In genomic region chr1:24767351-24767750, GRCh38 we compare ENCODE assay signal across 1 cellular context.
TF ChIP-seq lines count a peak whose summit lies in the region.

No MANE protein-coding gene starts in this region.

TF ChIP-seq in HepG2, 621 proteins besides CTCF, POLR2A, EP300 and RAD21 (continued from another document and continues in another):
- TF ChIP-seq ZNF414 (CRISPR knock-in tag; IDR thresholded peaks at IDR 0.05) = no peak
- TF ChIP-seq FOXA3 (CRISPR knock-in tag; IDR thresholded peaks at IDR 0.05) = peak; percentile 93
- TF ChIP-seq NR2F1 (CRISPR knock-in tag; IDR thresholded peaks at IDR 0.05) = peak; percentile 68 to 92; a peak in 3 of 4 replicates
- no peak for TF ChIP-seq MTA1 (CRISPR knock-in tag; IDR thresholded peaks at IDR 0.05; ENCODE audit: borderline replicate concordance)
- TF ChIP-seq MXD1 (CRISPR knock-in tag; IDR thresholded peaks at IDR 0.05) = no peak
- peak; percentile 97 for TF ChIP-seq HNF4G (IDR thresholded peaks at IDR 0.05; ENCODE audit: borderline replicate concordance, low read depth, low read length)
- peak; percentile 85; the same call in 1 of the 2 replicates for TF ChIP-seq HNF4G (CRISPR knock-in tag; IDR thresholded peaks at IDR 0.05; ENCODE audit: borderline replicate concordance, low read depth)
- TF ChIP-seq TBX3 (IDR thresholded peaks at IDR 0.05; ENCODE audit: borderline replicate concordance) = peak; percentile 70; the same call in 1 of the 2 replicates
- TF ChIP-seq SAP130 (CRISPR knock-in tag; IDR thresholded peaks at IDR 0.05; ENCODE audit: low read depth) = peak; percentile 82
- peak; percentile 38; the same call in 1 of the 2 replicates for TF ChIP-seq PATZ1 (CRISPR knock-in tag; IDR thresholded peaks at IDR 0.05)
- no peak for TF ChIP-seq PCBP1 (IDR thresholded peaks at IDR 0.05; ENCODE audit: borderline replicate concordance, low read depth, low read length)
- peak; percentile 61; the same call in 1 of the 2 replicates for TF ChIP-seq CSRNP1 (CRISPR knock-in tag; IDR thresholded peaks at IDR 0.05)
- peak; percentile 93 for TF ChIP-seq FOXO1 (CRISPR knock-in tag; IDR thresholded peaks at IDR 0.05)
- no peak for TF ChIP-seq RORA (CRISPR knock-in tag; IDR thresholded peaks at IDR 0.05)
- no peak for TF ChIP-seq SOX6 (IDR thresholded peaks at IDR 0.05)
- peak; percentile 87 for TF ChIP-seq SOX6 (CRISPR knock-in tag; IDR thresholded peaks at IDR 0.05)
- no peak for TF ChIP-seq KDM2A (CRISPR knock-in tag; IDR thresholded peaks at IDR 0.05; ENCODE audit: borderline replicate concordance, low read depth)
- peak; percentile 74; the same call in 1 of the 2 replicates for TF ChIP-seq SNAPC2 (CRISPR knock-in tag; IDR thresholded peaks at IDR 0.05)
- TF ChIP-seq SMAD3 (CRISPR knock-in tag; IDR thresholded peaks at IDR 0.05) = no peak
- no peak for TF ChIP-seq ZBTB44 (CRISPR knock-in tag; IDR thresholded peaks at IDR 0.05)
- TF ChIP-seq HNRNPK (IDR thresholded peaks at IDR 0.05; ENCODE audit: low read depth, low read length, poor library complexity, severe bottlenecking) = no peak
- TF ChIP-seq ZMYM4 (CRISPR knock-in tag; IDR thresholded peaks at IDR 0.05) = peak; percentile 78
- no peak for TF ChIP-seq MBD4 (IDR thresholded peaks at IDR 0.05; ENCODE audit: borderline replicate concordance, low read length)
- TF ChIP-seq RBM39 (IDR thresholded peaks at IDR 0.05; ENCODE audit: low read depth, low read length, poor library complexity, severe bottlenecking) = no peak
- no peak for TF ChIP-seq ZNF251 (CRISPR knock-in tag; IDR thresholded peaks at IDR 0.05)
- TF ChIP-seq PPARG (CRISPR knock-in tag; conservative IDR thresholded peaks at IDR 0.05) = peak; percentile 94
- TF ChIP-seq ZKSCAN8 (CRISPR knock-in tag; IDR thresholded peaks at IDR 0.05; ENCODE audit: borderline replicate concordance) = peak; percentile 84; the same call in 1 of the 2 replicates
- no peak for TF ChIP-seq CENPX (CRISPR knock-in tag; IDR thresholded peaks at IDR 0.05)
- 0 out of 2 replicates have a peak, but pooled peaks have one; percentile 38 for TF ChIP-seq GATA4 (IDR thresholded peaks at IDR 0.05; ENCODE audit: borderline replicate concordance, low read depth)
- peak; percentile 85; the same call in 1 of the 2 replicates for TF ChIP-seq ZNF362 (CRISPR knock-in tag; IDR thresholded peaks at IDR 0.05; ENCODE audit: borderline replicate concordance)
- TF ChIP-seq ASH2L (IDR thresholded peaks at IDR 0.05; ENCODE audit: insufficient read length, low read depth, low read length) = peak; percentile 20
- peak; percentile 92 for TF ChIP-seq THRA (CRISPR knock-in tag; IDR thresholded peaks at IDR 0.05; ENCODE audit: borderline replicate concordance)
- TF ChIP-seq HIVEP1 (CRISPR knock-in tag; IDR thresholded peaks at IDR 0.05) = no peak
- no peak for TF ChIP-seq SATB2 (CRISPR knock-in tag; IDR thresholded peaks at IDR 0.05)
- no peak for TF ChIP-seq REL (CRISPR knock-in tag; conservative IDR thresholded peaks at IDR 0.05)
- no peak for TF ChIP-seq ZNF160 (CRISPR knock-in tag; IDR thresholded peaks at IDR 0.05)
- TF ChIP-seq ZNF441 (CRISPR knock-in tag; IDR thresholded peaks at IDR 0.05; ENCODE audit: borderline replicate concordance) = no peak
- TF ChIP-seq ZNF724P (CRISPR knock-in tag; IDR thresholded peaks at IDR 0.05; ENCODE audit: borderline replicate concordance) = no peak
- TF ChIP-seq REPIN1 (CRISPR knock-in tag; IDR thresholded peaks at IDR 0.05; ENCODE audit: borderline replicate concordance, low read depth) = peak; percentile 53; the same call in 1 of the 2 replicates
- TF ChIP-seq ETS1 (CRISPR knock-in tag; IDR thresholded peaks at IDR 0.05) = no peak
- TF ChIP-seq ATF4 (CRISPR knock-in tag; IDR thresholded peaks at IDR 0.05) = no peak
- TF ChIP-seq ZNF672 (CRISPR knock-in tag; IDR thresholded peaks at IDR 0.05) = no peak
- TF ChIP-seq CBX5 (CRISPR knock-in tag; IDR thresholded peaks at IDR 0.05; ENCODE audit: borderline replicate concordance) = no peak
- TF ChIP-seq NFKB2 (CRISPR knock-in tag; IDR thresholded peaks at IDR 0.05; ENCODE audit: borderline replicate concordance) = no peak
- TF ChIP-seq MTERF4 (CRISPR knock-in tag; IDR thresholded peaks at IDR 0.05) = no peak
- no peak for TF ChIP-seq ZNF740 (CRISPR knock-in tag; IDR thresholded peaks at IDR 0.05)
- TF ChIP-seq SP5 (CRISPR knock-in tag; IDR thresholded peaks at IDR 0.05; ENCODE audit: borderline replicate concordance, low read depth) = no peak
- peak; percentile 97 for TF ChIP-seq ESRRA (CRISPR knock-in tag; IDR thresholded peaks at IDR 0.05; ENCODE audit: low read depth)
- TF ChIP-seq KLF12 (CRISPR knock-in tag; IDR thresholded peaks at IDR 0.05; ENCODE audit: borderline replicate concordance) = no peak
- TF ChIP-seq BORCS8-MEF2B (CRISPR knock-in tag; IDR thresholded peaks at IDR 0.05) = no peak
- TF ChIP-seq HNRNPH1 (optimal IDR thresholded peaks at IDR 0.05; ENCODE audit: low read depth, low read length) = no peak
- TF ChIP-seq CREBL2 (CRISPR knock-in tag; IDR thresholded peaks at IDR 0.05; ENCODE audit: borderline replicate concordance) = no peak
- TF ChIP-seq ZNF276 (CRISPR knock-in tag; IDR thresholded peaks at IDR 0.05; ENCODE audit: low read depth) = no peak
- no peak for TF ChIP-seq MYNN (CRISPR knock-in tag; IDR thresholded peaks at IDR 0.05; ENCODE audit: low read depth)
- peak; percentile 85 for TF ChIP-seq KDM6A (CRISPR knock-in tag; IDR thresholded peaks at IDR 0.05; ENCODE audit: low read depth)
